Comparison of ENCODE assay signal across 20 cellular contexts in the genomic region with DNA sequence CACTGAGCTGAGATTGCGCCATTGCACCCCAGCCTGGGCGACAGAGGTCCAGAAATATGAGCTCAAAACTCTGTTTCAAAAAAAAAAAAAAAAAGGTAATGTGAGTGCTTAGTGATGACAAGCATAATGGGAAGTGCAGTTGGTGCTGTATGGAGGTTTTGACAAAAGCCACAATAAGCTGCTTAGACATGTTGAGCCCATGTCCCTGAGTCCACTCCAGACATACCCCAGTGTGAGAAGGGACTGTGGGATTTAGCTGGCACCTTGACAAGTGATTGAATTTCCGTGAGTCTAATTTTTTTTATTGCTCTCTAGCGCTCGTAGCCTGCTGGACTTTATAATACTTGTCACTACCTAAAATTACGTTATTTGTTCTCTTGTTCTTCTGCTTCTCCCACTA.
"Had no signal": no experiment of that assay in that cellular context is flagged by ENCODE, and none has a peak within 500 bp of the region (broad histone marks: within the 10 kb centered on the region; RNA-seq: fewer than 3 reads in every experiment).

No MANE protein-coding gene starts in this region.

- DNase-seq: dermis blood vessel endothelial cell; esophagus squamous epithelium; foreskin fibroblast; glutamatergic neuron; immature natural killer cell; left ventricle myocardium inferior; mesenchymal stem cell; midbrain; naive B cell; occipital lobe; pancreas; right cardiac atrium; stimulated activated CD4-positive, alpha-beta T cell treated with anti-CD3 and anti-CD28 coated beads, Interleukin-4, amount 100 ng/mL, for 1 hour; stimulated activated CD8-positive, alpha-beta memory T cell treated with anti-CD3 and anti-CD28 coated beads, Interleukin-4, amount 100 ng/mL, for 48 hours; stimulated activated naive CD8-positive, alpha-beta T cell treated with anti-CD3 and anti-CD28 coated beads, Interleukin-15, Interleukin-2, amounts not matched to agents 100 U/mL and 50 U/mL, for 24 hours; thyroid gland had no signal

- H3K4me1 ChIP-seq: esophagus squamous epithelium, gastroesophageal sphincter, left ventricle myocardium inferior, suprapubic skin, thyroid gland had no signal

- H3K27ac ChIP-seq: esophagus squamous epithelium, gastroesophageal sphincter, left ventricle myocardium inferior, pancreas, suprapubic skin, thyroid gland had no signal

- H3K27me3 ChIP-seq: esophagus squamous epithelium, gastroesophageal sphincter, pancreas, suprapubic skin, thyroid gland had no signal

- H3K9me3 ChIP-seq: esophagus squamous epithelium, gastroesophageal sphincter, left ventricle myocardium inferior, pancreas, suprapubic skin, thyroid gland had no signal

- H3K4me3 ChIP-seq: esophagus squamous epithelium, gastroesophageal sphincter, left ventricle myocardium inferior, lung, pancreas, suprapubic skin, thyroid gland had no signal

- ATAC-seq: gastroesophageal sphincter; pancreas; stimulated activated effector memory CD8-positive, alpha-beta T cell treated with anti-CD3 and anti-CD28 coated beads, Interleukin-12 subunit alpha, Interleukin-12 subunit beta, amount 100 ng/mL, for 72 hours had no signal
